Comparison of ENCODE assay signal across 1 cellular context in the genomic region with DNA sequence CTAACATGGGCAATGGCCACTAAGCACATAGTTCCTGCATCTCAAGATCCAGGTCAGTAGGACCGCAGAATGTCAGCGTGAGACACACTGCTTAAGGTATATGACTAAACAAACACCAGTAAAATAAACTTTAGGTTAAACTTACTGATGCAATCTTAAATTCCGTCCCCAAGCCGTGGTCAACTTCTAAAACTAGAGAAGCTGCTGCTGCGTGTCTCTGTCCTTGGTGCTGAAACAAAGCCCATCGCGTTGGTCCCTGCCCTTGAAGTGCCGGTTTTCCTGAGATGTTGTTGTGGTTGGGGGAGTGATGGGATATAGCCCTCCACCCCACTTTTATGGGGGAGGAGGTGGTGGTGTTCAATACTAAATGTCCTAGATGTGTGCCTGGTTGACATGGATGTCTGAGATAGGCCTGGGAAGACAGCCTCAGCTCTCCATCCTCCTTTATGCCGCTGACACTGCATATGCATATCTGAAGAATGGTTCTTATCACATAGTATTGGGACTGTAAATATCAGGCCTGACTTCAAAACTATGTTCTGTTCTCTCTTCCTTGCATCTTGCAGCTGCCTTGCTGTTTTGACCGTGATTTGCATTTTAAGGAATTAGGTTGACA.
TF ChIP-seq lines count a peak whose summit lies in the region.

No MANE protein-coding gene starts in this region.

TF ChIP-seq in K562, 482 proteins besides CTCF, POLR2A, EP300 and RAD21 (continued from another document and continues in another):
- TF ChIP-seq, protein P1, sequence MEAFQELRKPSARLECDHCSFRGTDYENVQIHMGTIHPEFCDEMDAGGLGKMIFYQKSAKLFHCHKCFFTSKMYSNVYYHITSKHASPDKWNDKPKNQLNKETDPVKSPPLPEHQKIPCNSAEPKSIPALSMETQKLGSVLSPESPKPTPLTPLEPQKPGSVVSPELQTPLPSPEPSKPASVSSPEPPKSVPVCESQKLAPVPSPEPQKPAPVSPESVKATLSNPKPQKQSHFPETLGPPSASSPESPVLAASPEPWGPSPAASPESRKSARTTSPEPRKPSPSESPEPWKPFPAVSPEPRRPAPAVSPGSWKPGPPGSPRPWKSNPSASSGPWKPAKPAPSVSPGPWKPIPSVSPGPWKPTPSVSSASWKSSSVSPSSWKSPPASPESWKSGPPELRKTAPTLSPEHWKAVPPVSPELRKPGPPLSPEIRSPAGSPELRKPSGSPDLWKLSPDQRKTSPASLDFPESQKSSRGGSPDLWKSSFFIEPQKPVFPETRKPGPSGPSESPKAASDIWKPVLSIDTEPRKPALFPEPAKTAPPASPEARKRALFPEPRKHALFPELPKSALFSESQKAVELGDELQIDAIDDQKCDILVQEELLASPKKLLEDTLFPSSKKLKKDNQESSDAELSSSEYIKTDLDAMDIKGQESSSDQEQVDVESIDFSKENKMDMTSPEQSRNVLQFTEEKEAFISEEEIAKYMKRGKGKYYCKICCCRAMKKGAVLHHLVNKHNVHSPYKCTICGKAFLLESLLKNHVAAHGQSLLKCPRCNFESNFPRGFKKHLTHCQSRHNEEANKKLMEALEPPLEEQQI (IDR thresholded peaks at IDR 0.05): 0 out of 2 replicates have a peak, but pooled peaks have one; percentile 55
- no peak for TF ChIP-seq ZNF165 (CRISPR knock-in tag; IDR thresholded peaks at IDR 0.05; ENCODE audit: borderline replicate concordance)
- TF ChIP-seq ZNF318 (IDR thresholded peaks at IDR 0.05; ENCODE audit: borderline replicate concordance in 1 of 2, low read depth in 1 of 2): no peak
- no peak for TF ChIP-seq ZBTB43 (CRISPR knock-in tag; IDR thresholded peaks at IDR 0.05)
- no peak for TF ChIP-seq RBM25 (IDR thresholded peaks at IDR 0.05; ENCODE audit: low read depth, low read length, severe bottlenecking)
- TF ChIP-seq TRIM28 (IDR thresholded peaks at IDR 0.05): no peak
- no peak for TF ChIP-seq GABPA (tag; conservative IDR thresholded peaks at IDR 0.05; ENCODE audit: low read depth)
- TF ChIP-seq SAFB2 (IDR thresholded peaks at IDR 0.05; ENCODE audit: borderline replicate concordance, low read depth, low read length, severe bottlenecking): no peak
- TF ChIP-seq RFX5 (IDR thresholded peaks at IDR 0.05; ENCODE audit: low read depth, low read length): no peak
- no peak for TF ChIP-seq YBX1 (IDR thresholded peaks at IDR 0.05)
- 0 out of 2 replicates have a peak, but pooled peaks have one; percentile 42 for TF ChIP-seq ZBTB9 (CRISPR knock-in tag; IDR thresholded peaks at IDR 0.05)
- TF ChIP-seq PRMT5 (CRISPR knock-in tag; IDR thresholded peaks at IDR 0.05): 0 out of 2 replicates have a peak, but pooled peaks have one; percentile 82
- TF ChIP-seq CEBPG (CRISPR knock-in tag; IDR thresholded peaks at IDR 0.05): 0 out of 2 replicates have a peak, but pooled peaks have one; percentile 10
- TF ChIP-seq CEBPG (tag; conservative IDR thresholded peaks at IDR 0.05 in 1 of 2, IDR thresholded peaks at IDR 0.05 in 1 of 2): 0 out of 4 replicates have a peak, but pooled peaks of 1 of the 2 experiments have one; percentile 36
- 0 out of 2 replicates have a peak, but pooled peaks have one; percentile 43 for TF ChIP-seq ZBTB40 (IDR thresholded peaks at IDR 0.05)
- TF ChIP-seq ZBTB40 (CRISPR knock-in tag; IDR thresholded peaks at IDR 0.05): no peak
- no peak for TF ChIP-seq HOXB6 (CRISPR knock-in tag; IDR thresholded peaks at IDR 0.05; ENCODE audit: borderline replicate concordance)
- TF ChIP-seq PHTF2 (CRISPR knock-in tag; IDR thresholded peaks at IDR 0.05): no peak
- no peak for TF ChIP-seq ZNF589 (CRISPR knock-in tag; IDR thresholded peaks at IDR 0.05; ENCODE audit: low read depth)
- TF ChIP-seq CREM (IDR thresholded peaks at IDR 0.05; ENCODE audit: low read depth): no peak
- no peak for TF ChIP-seq STAT5B (CRISPR knock-in tag; IDR thresholded peaks at IDR 0.05)
- peak in 1 of 2 experiments; percentile 38; a peak in 1 of 4 replicates for TF ChIP-seq TEAD1 (CRISPR knock-in tag; IDR thresholded peaks at IDR 0.05)
- 0 out of 2 replicates have a peak, but pooled peaks have one; percentile 29 for TF ChIP-seq FOXK1 (CRISPR knock-in tag; IDR thresholded peaks at IDR 0.05; ENCODE audit: borderline replicate concordance)
